In the genomic region with DNA sequence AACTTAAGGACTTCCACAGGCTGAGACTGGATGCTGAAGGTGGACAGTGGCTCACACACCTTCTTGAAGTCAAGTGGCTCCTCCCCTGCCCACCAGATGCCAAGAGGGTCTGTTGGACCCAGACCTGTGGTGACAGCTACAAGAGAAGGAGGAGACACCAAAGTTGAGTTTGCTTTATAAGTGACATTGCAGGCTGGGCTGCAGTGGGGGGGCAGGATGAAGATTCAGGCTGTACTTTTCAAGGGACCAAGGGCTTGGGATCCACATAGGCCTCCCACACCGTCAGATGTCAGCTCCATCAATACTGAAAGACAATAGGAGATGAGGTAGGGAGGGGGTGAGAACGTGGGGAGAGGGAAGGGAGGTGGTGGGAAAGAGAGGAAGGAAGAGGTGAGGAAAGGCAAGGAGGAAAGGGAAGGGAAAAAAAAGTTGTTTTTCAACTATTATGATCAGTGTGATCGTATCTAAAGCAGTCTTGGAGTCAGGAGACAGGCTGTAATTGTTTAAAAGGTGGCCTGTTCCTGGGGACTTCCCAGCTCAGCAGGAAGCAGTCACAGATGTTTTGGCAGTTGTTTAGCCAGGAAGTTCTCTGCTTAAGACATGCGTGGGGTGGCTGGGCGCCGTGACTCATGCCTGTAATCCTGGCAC, we compare ENCODE assay signal across 9 cellular contexts.
DNase-seq lines count a peak whose midpoint lies in the region; ATAC-seq, FAIRE-seq and TF ChIP-seq lines count a peak whose summit lies in the region.
"Had no signal": no experiment of that assay in that cellular context is flagged by ENCODE, and none has a peak within 500 bp of the region (broad histone marks: within the 10 kb centered on the region; RNA-seq: fewer than 3 reads in every experiment).

No MANE protein-coding gene starts in this region.

- CTCF ChIA-PET in HepG2 (lab: Yijun Ruan, JAX; ENCODE audit: low intra/inter-chr PET ratio, low total read pairs) (no interaction called here), HEK293T (lab: Yijun Ruan, JAX) (no interaction called here)

- TF ChIP-seq RAD21 in HepG2 (CRISPR knock-in tag; IDR thresholded peaks at IDR 0.05): no peak

- TF ChIP-seq POLR2A in HepG2 (IDR thresholded peaks at IDR 0.05; ENCODE audit: insufficient read depth in 1 of 2, low read depth in 2 of 2, low read length in 2 of 2): no peak

- H3K36me3 Mint-ChIP-seq in T-helper 17 cell (ENCODE audit: low read depth): no peaks in the 10 kb centered on the region
- no peaks in the 10 kb centered on the region for H3K36me3 Mint-ChIP-seq in astrocyte (ENCODE audit: low read depth, unreplicated experiment)

- no TSS peak for BruUV-seq in HepG2 (replicated peaks; lab: Mats Ljungman, UMichigan)

- H3K9ac ChIP-seq in astrocyte (ENCODE audit: low read length) (no peak overlapping the region), HepG2 (ENCODE audit: insufficient read depth, low read depth, low read length) (no peak overlapping the region)

- WGBS in HepG2 (ENCODE audit: low lambda C conversion rate): 41% methylated on average over 6 of the region's 6 CpGs

- H4K20me1 ChIP-seq in astrocyte (ENCODE audit: insufficient read depth, low read length) (no peaks in the 10 kb centered on the region), HepG2 (ENCODE audit: insufficient read depth, low read length) (no peaks in the 10 kb centered on the region)

- H3K36me3 ChIP-seq in astrocyte (ENCODE audit: insufficient read depth, low read length) (no peaks in the 10 kb centered on the region), HepG2 (replicated peaks in 1 of 2; ENCODE audit: control insufficient read depth in 1 of 2, insufficient read depth in 2 of 2, low read length in 2 of 2) (no peaks in the 10 kb centered on the region)

- H3K9me3 Mint-ChIP-seq in astrocyte (ENCODE audit: unreplicated experiment): peaks cover 8% of the 10 kb centered on the region

- H3K9me3 ChIP-seq in T-helper 17 cell (ENCODE audit: control insufficient read depth, low read length, poor library complexity, severe bottlenecking) (no peaks in the 10 kb centered on the region), astrocyte (ENCODE audit: insufficient read depth, low read depth, low read length) (no peaks in the 10 kb centered on the region), HepG2 (ENCODE audit: low read length) (no peaks in the 10 kb centered on the region)

- DNase-seq in GM04503 (ENCODE audit: low read depth) (peak; percentile 23), T-helper 17 cell (peak; percentile 39 to 59 (median 50)), astrocyte (ENCODE audit: low read depth) (peak; percentile 75), HepG2 (ENCODE audit: low spot score) (no peak), HEK293T (ENCODE audit: extremely low spot score) (no peak), retina (no peak)
- DNase-seq in stimulated activated CD8-positive, alpha-beta memory T cell treated with anti-CD3 and anti-CD28 coated beads, Interleukin-12 subunit alpha, Interleukin-12 subunit beta, amount 100 ng/mL, for 24 hours (ENCODE audit: extremely low read depth): peak; percentile 26

- H3K27me3 ChIP-seq in astrocyte (ENCODE audit: insufficient read depth, low read length) (no peaks in the 10 kb centered on the region), HepG2 (ENCODE audit: control insufficient read depth in 1 of 2, insufficient read depth in 2 of 2, low read length in 2 of 2) (0 out of 5 replicates have a peak, but pooled peaks cover 0 to 3% of the 10 kb centered on the region in 2 experiments)

- intact Hi-C loops in HepG2 (cut with micrococcal nuclease; ENCODE audit: unreplicated experiment): no loop called here

- H3K27me3 Mint-ChIP-seq in T-helper 17 cell: no peaks in the 10 kb centered on the region
- no peaks in the 10 kb centered on the region for H3K27me3 Mint-ChIP-seq in astrocyte (ENCODE audit: low read depth, unreplicated experiment)

- H3K27ac Mint-ChIP-seq in T-helper 17 cell (peak overlapping the region; percentile 98), astrocyte (ENCODE audit: unreplicated experiment) (no peak overlapping the region)

- H2AFZ ChIP-seq in astrocyte (ENCODE audit: low read depth, low read length): peak overlapping the region; percentile 73
- peak overlapping the region; percentile 69 for H2AFZ ChIP-seq in HepG2 (ENCODE audit: low read length)

- in situ Hi-C loops in HepG2 (cut with HindIII; ENCODE audit: extremely low pct_ligation_motif_present, low pct_unique_long_range_greater_than_20kb): no loop called here

- H3K4me2 ChIP-seq in astrocyte (ENCODE audit: low read length): peak overlapping the region; percentile 9
- H3K4me2 ChIP-seq in HepG2 (ENCODE audit: low read depth, low read length): 0 out of 2 replicates have a peak overlapping the region, but pooled peaks have one; percentile 4

- H3K27ac ChIP-seq in astrocyte (ENCODE audit: low read depth, low read length): no peak overlapping the region
- H3K27ac ChIP-seq in HepG2 (ENCODE audit: extremely low read length, insufficient read depth, low read length): no peak overlapping the region
- H3K27ac ChIP-seq: SK-N-MC had no signal

- FAIRE-seq in astrocyte (lab: Jason Lieb, UNC) (no peak), HepG2 (lab: Jason Lieb, UNC) (no peak)

- peaks cover 3% of the 10 kb centered on the region for H3K4me1 ChIP-seq in astrocyte (ENCODE audit: insufficient read depth, low read length)
- no peaks in the 10 kb centered on the region for H3K4me1 ChIP-seq in HepG2 (ENCODE audit: insufficient read depth, low read length)

- no peaks in the 10 kb centered on the region for H3K79me2 ChIP-seq in astrocyte (ENCODE audit: insufficient read depth, low read length)
- no peaks in the 10 kb centered on the region for H3K79me2 ChIP-seq in HepG2 (ENCODE audit: insufficient read depth, low read length)

- POLR2A ChIA-PET in HepG2 (lab: Yijun Ruan, JAX): no interaction called here
- POLR2A ChIA-PET in HEK293T (lab: Yijun Ruan, JAX): no interaction called here

- TF ChIP-seq CTCF in astrocyte (IDR thresholded peaks at IDR 0.05; ENCODE audit: insufficient read depth, low read depth, low read length): no peak
- no peak for TF ChIP-seq CTCF in HepG2 (CRISPR knock-in tag; IDR thresholded peaks at IDR 0.05)

- TF ChIP-seq EP300 in HepG2 (IDR thresholded peaks at IDR 0.05; ENCODE audit: low read depth in 2 of 2, low read length in 2 of 2) (no peak), HepG2 (CRISPR knock-in tag; IDR thresholded peaks at IDR 0.05; ENCODE audit: borderline replicate concordance) (no peak)

- peak overlapping the region; percentile 57 for H3K4me3 Mint-ChIP-seq in T-helper 17 cell
- no peak overlapping the region for H3K4me3 Mint-ChIP-seq in astrocyte (ENCODE audit: unreplicated experiment)

- ATAC-seq in HG02884 (IDR thresholded peaks at IDR 0.05; ENCODE audit: unreplicated experiment) (peak; percentile 88), T-helper 17 cell (peak; percentile 98), HepG2 (no peak)

- H3K4me1 Mint-ChIP-seq in T-helper 17 cell (peaks cover 12% of the 10 kb centered on the region), astrocyte (ENCODE audit: low read depth, unreplicated experiment) (no peaks in the 10 kb centered on the region)

- H3K4me3 ChIP-seq in astrocyte (ENCODE audit: insufficient read depth, low read depth, low read length) (no peak overlapping the region), HepG2 (replicated peaks in 1 of 3; ENCODE audit: insufficient read depth in 1 of 3, low read depth in 2 of 3, low read length in 3 of 3) (no peak overlapping the region)
- H3K4me3 ChIP-seq: SK-N-MC had no signal

TF ChIP-seq in HepG2, 621 proteins besides CTCF, POLR2A, EP300 and RAD21 (continues in another document):
- TF ChIP-seq MXI1 (IDR thresholded peaks at IDR 0.05; ENCODE audit: borderline replicate concordance, low read depth, low read length): no peak

TF ChIP-seq in HEK293T, 16 proteins besides CTCF, POLR2A, EP300 and RAD21:
- TF ChIP-seq SP1 (IDR thresholded peaks at IDR 0.05) (no peak), L3MBTL2 (conservative IDR thresholded peaks at IDR 0.05) (no peak), LEF1 (IDR thresholded peaks at IDR 0.05; ENCODE audit: borderline replicate concordance) (no peak), FOXM1 (IDR thresholded peaks at IDR 0.05; ENCODE audit: borderline replicate concordance) (no peak), FOXA1 (IDR thresholded peaks at IDR 0.05) (no peak), FOXK2 (IDR thresholded peaks at IDR 0.05) (no peak), ELF4 (IDR thresholded peaks at IDR 0.05) (no peak), CTBP1 (IDR thresholded peaks at IDR 0.05; ENCODE audit: borderline replicate concordance) (no peak), SUZ12 (IDR thresholded peaks at IDR 0.05) (no peak), ARNT (IDR thresholded peaks at IDR 0.05) (no peak), HDGF (IDR thresholded peaks at IDR 0.05; ENCODE audit: borderline replicate concordance) (no peak)

Comparison
In these comparisons a context has a peak if more than half of its experiments do, and no peak if none do; other contexts are left out.
1. DNase-seq: peak in GM04503 (single experiment), T-helper 17 cell (3 of 3), astrocyte (single experiment) and stimulated activated CD8-positive, alpha-beta memory T cell treated with anti-CD3 and anti-CD28 coated beads, Interleukin-12 subunit alpha, Interleukin-12 subunit beta, amount 100 ng/mL, for 24 hours (single experiment); none in HepG2 (single experiment), HEK293T (single experiment) and retina (single experiment).